In the genomic region with DNA sequence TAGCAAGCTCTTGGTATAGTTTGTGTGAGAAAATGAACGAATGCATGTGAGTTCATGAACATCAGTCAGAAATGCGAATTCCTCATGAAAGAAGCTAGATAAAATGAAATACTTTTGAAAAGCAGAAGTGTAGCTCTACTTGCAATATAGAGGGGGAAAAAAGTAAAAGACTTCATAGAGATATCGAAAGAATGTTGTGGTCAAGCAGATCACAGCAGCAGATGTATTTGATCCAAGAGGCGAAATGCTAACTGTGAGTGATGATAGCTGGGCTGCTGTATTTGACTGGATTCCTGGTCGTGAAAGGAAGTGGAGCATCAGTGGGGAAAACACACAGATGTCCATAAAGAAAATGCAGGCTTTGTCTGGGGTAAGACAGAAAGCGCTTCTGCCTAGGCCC, we compare ENCODE assay signal across 23 cellular contexts.
"Had no signal": no experiment of that assay in that cellular context is flagged by ENCODE, and none has a peak within 500 bp of the region (broad histone marks: within the 10 kb centered on the region; RNA-seq: fewer than 3 reads in every experiment).

No MANE protein-coding gene starts in this region.

- H3K36me3 Mint-ChIP-seq: activated naive CD8-positive, alpha-beta T cell treated with anti-CD3 and anti-CD28 coated beads, Interleukin-2, amount 10 ng/mL, durations not matched to agents 7 days and 5 days had no signal

- DNase-seq: activated CD4-positive, alpha-beta T cell treated with anti-CD3 and anti-CD28 coated beads for 36 hours; activated CD8-positive, alpha-beta T cell treated with anti-CD3 and anti-CD28 coated beads for 36 hours; activated naive CD4-positive, alpha-beta T cell treated with Interleukin-2 at 50 U/mL for 16 hours; activated naive CD8-positive, alpha-beta T cell treated with anti-CD3 and anti-CD28 coated beads, Interleukin-2, amount 10 ng/mL, durations not matched to agents 7 days and 5 days; activated T-cell treated with anti-CD3 and anti-CD28 coated beads, Interleukin-2, amount 50 U/mL, for 1 hour; cerebellar nuclear complex; effector CD4-positive, alpha-beta T cell; foreskin keratinocyte; glutamatergic neuron; hypothalamus; midbrain; nephron progenitor cell; stimulated activated CD4-positive, alpha-beta T cell treated with anti-CD3 and anti-CD28 coated beads, Interleukin-15, amount 100 ng/mL, for 24 hours; stimulated activated CD4-positive, alpha-beta T cell treated with anti-CD3 and anti-CD28 coated beads, Interleukin-2, amount 100 ng/mL, for 48 hours; stimulated activated naive CD8-positive, alpha-beta T cell treated with anti-CD3 and anti-CD28 coated beads, Interleukin-15, amount 100 ng/mL, for 72 hours; T-helper 17 cell; trophoblast cell had no signal

- H3K27me3 Mint-ChIP-seq: activated naive CD8-positive, alpha-beta T cell treated with anti-CD3 and anti-CD28 coated beads, Interleukin-2, amount 10 ng/mL, durations not matched to agents 7 days and 5 days; progenitor cell of endocrine pancreas; stimulated activated naive CD8-positive, alpha-beta T cell treated with anti-CD3 and anti-CD28 coated beads, Interleukin-15, amount 100 ng/mL, for 72 hours had no signal

- H3K9me3 Mint-ChIP-seq: activated CD8-positive, alpha-beta T cell treated with anti-CD3 and anti-CD28 coated beads for 36 hours; activated naive CD8-positive, alpha-beta T cell treated with anti-CD3 and anti-CD28 coated beads, Interleukin-2, amount 10 ng/mL, durations not matched to agents 7 days and 5 days; activated T-helper 17 cell treated with anti-CD3 and anti-CD28 coated beads, Interleukin-2, amount 50 U/mL, for 72 hours; nephron progenitor cell had no signal

- ATAC-seq: activated CD4-positive, alpha-beta T cell treated with anti-CD3 and anti-CD28 coated beads for 36 hours; activated CD8-positive, alpha-beta T cell treated with anti-CD3 and anti-CD28 coated beads for 36 hours; activated T-helper 17 cell treated with anti-CD3 and anti-CD28 coated beads, Interleukin-2, amount 50 U/mL, for 72 hours; foreskin keratinocyte; stimulated activated naive CD8-positive, alpha-beta T cell treated with anti-CD3 and anti-CD28 coated beads, Interleukin-15, amount 100 ng/mL, for 72 hours; T-helper 17 cell had no signal

- H3K27ac Mint-ChIP-seq: activated CD4-positive, alpha-beta T cell treated with anti-CD3 and anti-CD28 coated beads for 36 hours; activated CD8-positive, alpha-beta T cell treated with anti-CD3 and anti-CD28 coated beads for 36 hours; activated naive CD8-positive, alpha-beta T cell treated with anti-CD3 and anti-CD28 coated beads, Interleukin-2, amount 10 ng/mL, durations not matched to agents 7 days and 5 days; activated T-helper 17 cell treated with anti-CD3 and anti-CD28 coated beads, Interleukin-2, amount 50 U/mL, for 72 hours; nephron progenitor cell; progenitor cell of endocrine pancreas; stimulated activated naive CD8-positive, alpha-beta T cell treated with anti-CD3 and anti-CD28 coated beads, Interleukin-15, amount 100 ng/mL, for 72 hours; T-helper 17 cell had no signal

- H3K4me3 Mint-ChIP-seq: activated CD4-positive, alpha-beta T cell treated with anti-CD3 and anti-CD28 coated beads for 36 hours; activated CD8-positive, alpha-beta T cell treated with anti-CD3 and anti-CD28 coated beads for 36 hours; activated naive CD8-positive, alpha-beta T cell treated with anti-CD3 and anti-CD28 coated beads, Interleukin-2, amount 10 ng/mL, durations not matched to agents 7 days and 5 days; activated T-helper 17 cell treated with anti-CD3 and anti-CD28 coated beads, Interleukin-2, amount 50 U/mL, for 72 hours; nephron progenitor cell; stimulated activated naive CD8-positive, alpha-beta T cell treated with anti-CD3 and anti-CD28 coated beads, Interleukin-15, amount 100 ng/mL, for 72 hours; T-helper 17 cell had no signal

- H3K4me1 ChIP-seq: foreskin keratinocyte, SJSA1 had no signal

- H3K27me3 ChIP-seq: esophagus muscularis mucosa, foreskin keratinocyte, SJSA1, suprapubic skin had no signal

- H3K9me3 ChIP-seq: esophagus muscularis mucosa, SJSA1, suprapubic skin had no signal

- H3K36me3 ChIP-seq: esophagus muscularis mucosa, SJSA1, suprapubic skin had no signal

- H3K4me1 Mint-ChIP-seq: activated CD4-positive, alpha-beta T cell treated with anti-CD3 and anti-CD28 coated beads for 36 hours; activated naive CD8-positive, alpha-beta T cell treated with anti-CD3 and anti-CD28 coated beads, Interleukin-2, amount 10 ng/mL, durations not matched to agents 7 days and 5 days; activated T-helper 17 cell treated with anti-CD3 and anti-CD28 coated beads, Interleukin-2, amount 50 U/mL, for 72 hours; stimulated activated naive CD8-positive, alpha-beta T cell treated with anti-CD3 and anti-CD28 coated beads, Interleukin-15, amount 100 ng/mL, for 72 hours; T-helper 17 cell had no signal

- H3K4me3 ChIP-seq: esophagus muscularis mucosa, SJSA1, skin epidermis, suprapubic skin had no signal

- H3K27ac ChIP-seq: esophagus muscularis mucosa, foreskin keratinocyte, SJSA1, skin epidermis, suprapubic skin had no signal
